In the genomic region with DNA sequence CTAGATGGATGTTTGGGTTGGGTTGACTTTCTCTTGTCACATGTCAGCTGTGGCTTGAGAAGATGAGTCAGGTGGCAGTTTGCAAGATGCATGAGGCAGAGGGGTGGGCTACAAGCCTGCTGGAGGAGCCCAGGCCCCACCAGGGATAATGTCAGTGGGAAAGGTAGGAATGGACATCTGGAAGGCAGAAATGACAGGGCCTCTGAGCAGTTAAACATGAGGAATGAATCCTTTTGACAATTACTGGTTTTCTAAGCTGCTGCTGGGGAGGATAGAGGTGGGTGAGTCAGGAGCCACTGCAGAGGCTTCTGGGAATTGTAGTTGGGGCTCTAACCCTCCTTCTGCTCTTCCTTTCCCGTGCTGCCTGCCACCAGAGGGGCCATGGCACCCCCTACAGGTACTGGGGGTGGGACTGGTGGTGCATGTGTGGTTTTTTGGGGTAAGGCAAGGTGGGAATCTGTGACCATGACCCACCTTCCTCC, we compare ENCODE assay signal across 8 cellular contexts. TPM values are rescaled to one million over a fixed set of nuclear protein-coding genes. Genes with fewer than 3 reads are reported as not detected.
A peak's percentile ranks its signal among the peaks of the same experiment; 100 is the strongest.
DNase-seq lines count a peak whose midpoint lies in the region; ATAC-seq and TF ChIP-seq lines count a peak whose summit lies in the region.

No MANE protein-coding gene starts in this region.

- 83% methylated on average over 1 of the region's 1 CpG for WGBS in smooth muscle cell (ENCODE audit: low lambda C conversion rate)
- WGBS in heart right ventricle, 2 donors, result 28 to 62% methylated on average over 1 of the region's 1 CpG

- H3K27ac ChIP-seq in SU-DHL-6 (ENCODE audit: low read depth, low read length), result no peak overlapping the region
- H3K27ac ChIP-seq in smooth muscle cell (ENCODE audit: low read depth), result no peak overlapping the region
- no peak overlapping the region for H3K27ac ChIP-seq in heart right ventricle

- H3F3A ChIP-seq in SU-DHL-6 (ENCODE audit: insufficient read depth), result no peaks in the 10 kb centered on the region
- no peaks in the 10 kb centered on the region for H3F3A ChIP-seq in smooth muscle cell (ENCODE audit: low read depth)

- H3K4me3 ChIP-seq in SU-DHL-6 (ENCODE audit: insufficient read depth, low read length, poor library complexity, severe bottlenecking), result no peak overlapping the region
- no peak overlapping the region for H3K4me3 ChIP-seq in smooth muscle cell
- no peak overlapping the region for H3K4me3 ChIP-seq in heart right ventricle

- intact Hi-C loops in heart right ventricle (cut with DNase I), result no loop called here

- ATAC-seq in heart right ventricle (no peak), GM19035 (IDR thresholded peaks at IDR 0.05; ENCODE audit: unreplicated experiment) (no peak)

- H4K20me1 ChIP-seq in SU-DHL-6 (ENCODE audit: low read depth, low read length) (no peaks in the 10 kb centered on the region), smooth muscle cell (ENCODE audit: low read depth) (no peaks in the 10 kb centered on the region)

- no peaks in the 10 kb centered on the region for H3K4me1 Mint-ChIP-seq in chondrocyte (ENCODE audit: low read depth)
- peaks cover 12% of the 10 kb centered on the region for H3K4me1 Mint-ChIP-seq in stimulated activated naive CD8-positive, alpha-beta T cell treated with anti-CD3 and anti-CD28 coated beads, Interleukin-15, Interleukin-2, amounts not matched to agents 100 ng/mL and 50 ng/mL, for 24 hours (ENCODE audit: low read depth)

- no peaks in the 10 kb centered on the region for H3K27me3 ChIP-seq in SU-DHL-6 (ENCODE audit: low read length)
- H3K27me3 ChIP-seq in smooth muscle cell (ENCODE audit: low read depth), result no peaks in the 10 kb centered on the region
- no peaks in the 10 kb centered on the region for H3K27me3 ChIP-seq in heart right ventricle

- H3K79me2 ChIP-seq in SU-DHL-6 (ENCODE audit: insufficient read depth, low read length) (no peaks in the 10 kb centered on the region), smooth muscle cell (ENCODE audit: low read depth) (no peaks in the 10 kb centered on the region)

- DNase-seq in activated effector memory CD4-positive, alpha-beta T cell treated with anti-CD3 and anti-CD28 coated beads, Interleukin-2, amount 50 U/mL, for 16 hours, result peak; percentile 72
- DNase-seq in activated effector memory CD4-positive, alpha-beta T cell treated with Interleukin-2 at 50 U/mL for 16 hours, result no peak
- DNase-seq in chondrocyte (ENCODE audit: low spot score) (no peak), smooth muscle cell (lab: John Stamatoyannopoulos, UW; ENCODE audit: unreplicated experiment) (no peak), heart right ventricle (no peak)

- H3K9me2 ChIP-seq in SU-DHL-6 (replicated peaks; ENCODE audit: insufficient read depth, low read length), result no peaks in the 10 kb centered on the region

- H3K36me3 ChIP-seq in SU-DHL-6 (ENCODE audit: low read length), result no peaks in the 10 kb centered on the region
- no peaks in the 10 kb centered on the region for H3K36me3 ChIP-seq in smooth muscle cell (ENCODE audit: low read depth)
- H3K36me3 ChIP-seq in heart right ventricle, result peaks cover 0 to 100% (median 79%) of the 10 kb centered on the region in 9 donors

- H3K9me3 Mint-ChIP-seq in chondrocyte (ENCODE audit: low read depth), result no peaks in the 10 kb centered on the region
- no peaks in the 10 kb centered on the region for H3K9me3 Mint-ChIP-seq in stimulated activated naive CD8-positive, alpha-beta T cell treated with anti-CD3 and anti-CD28 coated beads, Interleukin-15, Interleukin-2, amounts not matched to agents 100 ng/mL and 50 ng/mL, for 24 hours

- H3K9ac ChIP-seq in SU-DHL-6 (ENCODE audit: low read length), result no peak overlapping the region
- no peak overlapping the region for H3K9ac ChIP-seq in smooth muscle cell (ENCODE audit: low read depth)

- H3K36me3 Mint-ChIP-seq in chondrocyte (ENCODE audit: low read depth), result peaks cover 47% of the 10 kb centered on the region
- H3K36me3 Mint-ChIP-seq in stimulated activated naive CD8-positive, alpha-beta T cell treated with anti-CD3 and anti-CD28 coated beads, Interleukin-15, Interleukin-2, amounts not matched to agents 100 ng/mL and 50 ng/mL, for 24 hours (ENCODE audit: low read depth), result peaks cover 34% of the 10 kb centered on the region

- peak; percentile 22 for TF ChIP-seq CTCF in SU-DHL-6 (IDR thresholded peaks at IDR 0.05; ENCODE audit: insufficient read depth, low read length, poor library complexity, severe bottlenecking)
- peak; percentile 17 for TF ChIP-seq CTCF in chondrocyte (IDR thresholded peaks at IDR 0.05)
- TF ChIP-seq CTCF in smooth muscle cell (IDR thresholded peaks at IDR 0.05; ENCODE audit: borderline replicate concordance, insufficient read depth, poor library complexity, severe bottlenecking), result no peak
- no peak for TF ChIP-seq CTCF in heart right ventricle (IDR thresholded peaks at IDR 0.05)

- no peaks in the 10 kb centered on the region for H3K27me3 Mint-ChIP-seq in chondrocyte (ENCODE audit: low read depth)
- no peaks in the 10 kb centered on the region for H3K27me3 Mint-ChIP-seq in stimulated activated naive CD8-positive, alpha-beta T cell treated with anti-CD3 and anti-CD28 coated beads, Interleukin-15, Interleukin-2, amounts not matched to agents 100 ng/mL and 50 ng/mL, for 24 hours

- H3K4me1 ChIP-seq in smooth muscle cell (ENCODE audit: low read depth) (no peaks in the 10 kb centered on the region), heart right ventricle (peaks cover 0 to 15% (median 0%) of the 10 kb centered on the region in 9 donors)

- no peak overlapping the region for H3K4me3 Mint-ChIP-seq in chondrocyte (ENCODE audit: unreplicated experiment)
- no peak overlapping the region for H3K4me3 Mint-ChIP-seq in stimulated activated naive CD8-positive, alpha-beta T cell treated with anti-CD3 and anti-CD28 coated beads, Interleukin-15, Interleukin-2, amounts not matched to agents 100 ng/mL and 50 ng/mL, for 24 hours

- no peak overlapping the region for H3K27ac Mint-ChIP-seq in chondrocyte (ENCODE audit: unreplicated experiment)
- peak overlapping the region; percentile 68 for H3K27ac Mint-ChIP-seq in stimulated activated naive CD8-positive, alpha-beta T cell treated with anti-CD3 and anti-CD28 coated beads, Interleukin-15, Interleukin-2, amounts not matched to agents 100 ng/mL and 50 ng/mL, for 24 hours

- no peak overlapping the region for H2AFZ ChIP-seq in SU-DHL-6 (ENCODE audit: low read depth, low read length, severe bottlenecking)
- no peak overlapping the region for H2AFZ ChIP-seq in smooth muscle cell (ENCODE audit: low read depth)

- no peaks in the 10 kb centered on the region for H3K9me3 ChIP-seq in SU-DHL-6 (ENCODE audit: insufficient read depth, low read length)
- H3K9me3 ChIP-seq in smooth muscle cell (replicated peaks; ENCODE audit: low read depth), result no peaks in the 10 kb centered on the region
- no peaks in the 10 kb centered on the region for H3K9me3 ChIP-seq in heart right ventricle

- H3K4me2 ChIP-seq in SU-DHL-6 (ENCODE audit: low read depth, low read length, poor library complexity, severe bottlenecking) (no peak overlapping the region), smooth muscle cell (no peak overlapping the region)

RNA-seq across cellular contexts. Expression of a gene that starts 15.7 kb away (rescaled TPM):
- total RNA-seq in chondrocyte (not detected in 3 replicates), smooth muscle cell (0.31 and 1.7 TPM in 2 replicates), heart right ventricle (under 1 TPM in 3 of 10 donors, not detected in 7; 0.11 to 0.14 (median 0.12) TPM)
- polyA plus RNA-seq in smooth muscle cell (0.21 and 0.31 TPM in 2 replicates), heart right ventricle (not detected)

RNA-seq across cellular contexts. Expression of a gene that starts 21.8 kb away (rescaled TPM):
- 141 to 193 TPM (median 174 TPM) in 3 replicates for total RNA-seq in chondrocyte
- 20.9 and 22.3 TPM in 2 replicates for total RNA-seq in smooth muscle cell
- polyA plus RNA-seq in smooth muscle cell, result 36.2 and 52.3 TPM in 2 replicates
- 100 to 1,000 TPM; 565 to 826 (median 598) TPM for total RNA-seq in heart right ventricle
- polyA plus RNA-seq in heart right ventricle, result 100 to 1,000 TPM; 141 to 158 TPM

RNA-seq across cellular contexts. Expression of a gene that starts 22.2 kb away (rescaled TPM):
- total RNA-seq in chondrocyte, result 0.74 to 1.5 TPM (median 0.85 TPM) in 3 replicates
- 0.36 TPM in 1 of 2 replicates, not detected in the other for total RNA-seq in smooth muscle cell
- polyA plus RNA-seq in smooth muscle cell, result 1.4 TPM in 2 replicates
- total RNA-seq in heart right ventricle, result 1 to 10 TPM; 1.8 to 2.9 (median 2.2) TPM
- polyA plus RNA-seq in heart right ventricle, result 1 to 10 TPM in 1 of 2 donors, under 1 TPM in 1; 0.83 to 7.8 TPM

RNA-seq across cellular contexts. Expression of a gene that starts 32.0 kb away (rescaled TPM):
- 47.4 to 97.8 TPM (median 90.2 TPM) in 3 replicates for total RNA-seq in chondrocyte
- 5.1 and 11.8 TPM in 2 replicates for total RNA-seq in smooth muscle cell
- 26.2 and 33.0 TPM in 2 replicates for polyA plus RNA-seq in smooth muscle cell
- 10 to 100 TPM; 26.0 to 42.0 (median 33.7) TPM for total RNA-seq in heart right ventricle
- polyA plus RNA-seq in heart right ventricle, result 10 to 100 TPM; 43.1 to 74.3 TPM

RNA-seq across cellular contexts. Expression of a gene that starts 51.9 kb away (rescaled TPM):
- total RNA-seq in chondrocyte (73.0 to 87.3 TPM (median 79.4 TPM) in 3 replicates), smooth muscle cell (59.8 and 70.7 TPM in 2 replicates), heart right ventricle (100 to 1,000 TPM in 9 of 10 donors, 10 to 100 TPM in 1; 95.5 to 189 (median 135) TPM)
- polyA plus RNA-seq in smooth muscle cell (187 and 192 TPM in 2 replicates), heart right ventricle (100 to 1,000 TPM; 134 to 157 TPM)

Comparison
In these comparisons a context has a peak if more than half of its experiments do, and no peak if none do; other contexts are left out.
1. CTCF ChIP-seq: peak in SU-DHL-6 (single experiment) and chondrocyte (single experiment); none in smooth muscle cell (single experiment) and heart right ventricle (0 of 9).